In genomic region chr3:130059162-130059561, GRCh38 we compare ENCODE assay signal across 10 cellular contexts. TPM values are rescaled to one million over a fixed set of nuclear protein-coding genes. Genes with fewer than 3 reads are reported as not detected.
"Had no signal": no experiment of that assay in that cellular context is flagged by ENCODE, and none has a peak within 500 bp of the region (broad histone marks: within the 10 kb centered on the region; RNA-seq: fewer than 3 reads in every experiment).

No MANE protein-coding gene starts in this region.

RNA-seq across cellular contexts. Expression of gene ALG1L2, which starts 22.5 kb away (rescaled TPM):
- total RNA-seq: hepatocyte, kidney epithelial cell, left ventricle myocardium superior, osteoblast, prostate gland, stomach, testis, transverse colon had no signal
- polyA plus RNA-seq: pancreas, right cardiac atrium, stomach had no signal
